Comparison of ENCODE assay signal across 3 cellular contexts in the genomic region with DNA sequence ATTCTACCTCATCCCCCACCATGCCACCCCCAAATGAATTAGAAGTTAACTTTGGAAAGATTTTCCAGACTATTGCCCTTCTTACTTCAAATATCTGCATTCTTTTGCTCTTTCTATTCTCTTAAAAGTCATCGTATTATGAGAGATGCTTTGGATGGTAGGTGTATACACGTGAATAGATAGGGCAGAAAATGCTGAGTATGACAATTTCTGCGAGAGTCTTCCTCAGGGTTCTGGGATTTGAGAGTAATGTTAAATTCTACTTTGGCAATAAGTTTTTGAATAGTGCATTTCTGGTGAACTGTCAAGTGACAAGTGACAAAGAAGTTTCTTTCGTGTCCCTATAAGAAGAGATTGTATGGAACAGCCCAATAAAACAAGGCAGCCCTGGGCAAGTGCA.
A peak's percentile ranks its signal among the peaks of the same experiment; 100 is the strongest.
TF ChIP-seq lines count a peak whose summit lies in the region.

No MANE protein-coding gene starts in this region.

TF ChIP-seq in A549, 52 proteins besides CTCF, POLR2A, EP300 and RAD21:
- TF ChIP-seq MAFK (IDR thresholded peaks at IDR 0.05; ENCODE audit: partially characterized antibody) (peak; percentile 86), JUN (IDR thresholded peaks at IDR 0.05) (no peak)

TF ChIP-seq in IMR-90, 13 proteins besides CTCF, POLR2A, EP300 and RAD21:
- TF ChIP-seq CHD1 (IDR thresholded peaks at IDR 0.05; ENCODE audit: low read depth, low read length) (no peak), MAFK (IDR thresholded peaks at IDR 0.05; ENCODE audit: low read depth, low read length) (peak; percentile 95)
TF ChIP-seq in IMR-90: peak in this region for 1.

TF ChIP-seq in H1, 55 proteins besides CTCF, POLR2A, EP300 and RAD21:
- TF ChIP-seq MAFK (IDR thresholded peaks at IDR 0.05; ENCODE audit: low read depth, low read length) (peak; percentile 76), CEBPB (IDR thresholded peaks at IDR 0.05; ENCODE audit: low read depth, low read length) (no peak)
- TF ChIP-seq, protein P1, sequence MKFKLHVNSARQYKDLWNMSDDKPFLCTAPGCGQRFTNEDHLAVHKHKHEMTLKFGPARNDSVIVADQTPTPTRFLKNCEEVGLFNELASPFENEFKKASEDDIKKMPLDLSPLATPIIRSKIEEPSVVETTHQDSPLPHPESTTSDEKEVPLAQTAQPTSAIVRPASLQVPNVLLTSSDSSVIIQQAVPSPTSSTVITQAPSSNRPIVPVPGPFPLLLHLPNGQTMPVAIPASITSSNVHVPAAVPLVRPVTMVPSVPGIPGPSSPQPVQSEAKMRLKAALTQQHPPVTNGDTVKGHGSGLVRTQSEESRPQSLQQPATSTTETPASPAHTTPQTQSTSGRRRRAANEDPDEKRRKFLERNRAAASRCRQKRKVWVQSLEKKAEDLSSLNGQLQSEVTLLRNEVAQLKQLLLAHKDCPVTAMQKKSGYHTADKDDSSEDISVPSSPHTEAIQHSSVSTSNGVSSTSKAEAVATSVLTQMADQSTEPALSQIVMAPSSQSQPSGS (IDR thresholded peaks at IDR 0.05; ENCODE audit: low read length): no peak
